22 cellular contexts compared by ENCODE assay signal in the genomic region with DNA sequence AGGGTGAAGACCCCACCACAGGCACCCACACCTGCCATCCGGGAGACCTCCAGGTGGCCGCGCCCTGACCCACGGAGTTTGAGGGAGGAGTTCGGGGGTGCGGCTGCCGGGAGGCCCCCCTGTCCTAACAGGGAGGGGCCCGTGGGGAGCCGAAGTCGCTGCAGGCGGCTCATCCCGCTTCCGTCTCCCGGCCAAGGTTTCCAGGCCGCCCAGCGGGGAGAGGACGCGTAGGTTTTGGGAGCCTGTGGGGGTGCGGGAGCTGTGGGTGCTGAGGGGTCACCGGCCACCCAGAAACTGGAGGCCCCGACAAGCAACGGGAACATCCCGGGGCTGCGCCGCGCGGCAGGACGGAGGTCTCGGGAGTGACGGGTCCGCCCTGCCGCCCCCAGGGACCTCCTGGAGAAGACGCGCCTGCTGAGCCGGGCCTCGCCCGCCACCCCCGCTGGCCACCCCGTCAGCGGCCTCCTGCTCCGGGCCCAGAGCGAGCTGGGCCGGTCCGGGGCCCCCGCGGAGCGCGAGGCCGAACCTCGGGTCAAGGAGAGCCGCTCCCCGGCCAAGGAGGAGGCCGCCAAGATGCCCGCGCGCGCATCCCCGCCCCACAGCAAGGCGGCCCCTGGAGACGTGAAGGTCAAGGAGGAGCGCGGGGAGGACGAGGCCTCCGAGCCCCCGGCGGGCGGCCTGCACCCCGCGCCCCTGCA. TPM values are rescaled to one million over a fixed set of nuclear protein-coding genes. Genes with fewer than 3 reads are reported as not detected.
DNase-seq lines count a peak whose midpoint lies in the region; ATAC-seq and TF ChIP-seq lines count a peak whose summit lies in the region.
"Had no signal": no experiment of that assay in that cellular context is flagged by ENCODE, and none has a peak within 500 bp of the region (broad histone marks: within the 10 kb centered on the region; RNA-seq: fewer than 3 reads in every experiment).

No MANE protein-coding gene starts in this region.

- intact Hi-C loops in stomach (cut with DNase I; ENCODE audit: low total_unique reads) = no loop called here

- H3K27ac ChIP-seq in HUES64 (ENCODE audit: low read depth, low read length) (no peak overlapping the region), gastroesophageal sphincter (peak overlapping the region; percentile 15 to 77 (median 68)), stomach (peak overlapping the region in 2 of 5 donors; percentile 47 to 49)
- H3K27ac ChIP-seq: HL-60, SJCRH30, WERI-Rb-1 had no signal

- peaks cover 11% of the 10 kb centered on the region for H3K36me3 ChIP-seq in HUES64 (ENCODE audit: insufficient read depth, low read length)
- H3K36me3 ChIP-seq in gastroesophageal sphincter = peaks cover 0 to 63% of the 10 kb centered on the region in 2 donors
- peaks cover 7 to 60% (median 56%) of the 10 kb centered on the region in 4 donors for H3K36me3 ChIP-seq in stomach

- TF ChIP-seq CTCF in gastroesophageal sphincter (IDR thresholded peaks at IDR 0.05) (no peak), stomach (IDR thresholded peaks at IDR 0.05) (no peak)

- WGBS in HUES64 = 2% methylated on average over 69 of the region's 69 CpGs
- WGBS in gastroesophageal sphincter (ENCODE audit: low coverage in 1 of 2), 2 donors = no CpG with 5 or more reads among the region's 69 CpGs
- 73 to 84% (median 78%) methylated on average over 26 to 69 of the region's 69 CpGs for WGBS in stomach, 5 donors

- TF ChIP-seq EP300 in gastroesophageal sphincter (IDR thresholded peaks at IDR 0.05) = no peak
- no peak for TF ChIP-seq EP300 in stomach (IDR thresholded peaks at IDR 0.05)

- H3K27me3 ChIP-seq in HUES64 (ENCODE audit: insufficient read depth, low read length) (peaks cover 63% of the 10 kb centered on the region), gastroesophageal sphincter (no peaks in the 10 kb centered on the region), stomach (no peaks in the 10 kb centered on the region)
- H3K27me3 ChIP-seq: SJCRH30 had no signal

- H3K9me3 ChIP-seq in HUES64 (ENCODE audit: insufficient read depth, low read depth, low read length) (no peaks in the 10 kb centered on the region), gastroesophageal sphincter (no peaks in the 10 kb centered on the region), stomach (no peaks in the 10 kb centered on the region)
- H3K9me3 ChIP-seq: SJCRH30 had no signal

- TF ChIP-seq POLR2A in gastroesophageal sphincter (IDR thresholded peaks at IDR 0.05) (no peak), stomach (IDR thresholded peaks at IDR 0.05) (no peak)

- H3K4me1 ChIP-seq in HUES64 (ENCODE audit: insufficient read depth, low read length) (0 out of 2 replicates have a peak, but pooled peaks cover 6% of the 10 kb centered on the region), gastroesophageal sphincter (peaks cover 0 to 35% (median 0%) of the 10 kb centered on the region in 3 donors), stomach (no peaks in the 10 kb centered on the region)
- H3K4me1 ChIP-seq: SJCRH30 had no signal

- no peak overlapping the region; the same call in 1 of the 2 replicates for H3K9ac ChIP-seq in HUES64 (ENCODE audit: low read depth, low read length)

- DNase-seq in left kidney (ENCODE audit: low read depth, low spot score) = peak; percentile 48
- no peak for DNase-seq in stomach
- DNase-seq in activated CD4-positive, CD25-positive, alpha-beta regulatory T cell treated with anti-CD3 and anti-CD28 coated beads, Interleukin-2, amount 50 U/mL, for 72 hours = no peak
- DNase-seq: activated CD4-positive, alpha-beta memory T cell treated with anti-CD3 and anti-CD28 coated beads for 36 hours; activated T-cell treated with anti-CD3 and anti-CD28 coated beads, Interleukin-2, amount 50 U/mL, for 24 hours; CD8-positive, alpha-beta memory T cell; DND-41; KBM-7; NCI-H2081; NCI-H524; SJCRH30; stimulated activated CD4-positive, alpha-beta T cell treated with anti-CD3 and anti-CD28 coated beads, Interleukin-1b, Interleukin-23, amount 100 ng/mL, for 48 hours; T-helper 17 cell; WERI-Rb-1 had no signal

- H3K4me3 ChIP-seq in HUES64 (ENCODE audit: low read length) = peak overlapping the region; percentile 51
- peak overlapping the region; percentile 20 to 48 for H3K4me3 ChIP-seq in gastroesophageal sphincter
- H3K4me3 ChIP-seq in stomach = peak overlapping the region; percentile 27 to 42 (median 32)
- H3K4me3 ChIP-seq: SJCRH30 had no signal

- ATAC-seq in gastroesophageal sphincter (no peak), HG03460 (IDR thresholded peaks at IDR 0.05; ENCODE audit: unreplicated experiment) (no peak), HG02759 (IDR thresholded peaks at IDR 0.05; ENCODE audit: unreplicated experiment) (no peak), GM21619 (IDR thresholded peaks at IDR 0.05; ENCODE audit: unreplicated experiment) (no peak)
- ATAC-seq: T-helper 17 cell had no signal

RNA-seq across cellular contexts. Expression of a gene that starts 27.7 kb away (rescaled TPM):
- polyA plus RNA-seq in HUES64 (2013, experiment 1 of 2) = not detected
- polyA plus RNA-seq in HUES64 (2013, experiment 2 of 2) = 0.63 TPM
- total RNA-seq in gastroesophageal sphincter (not detected), stomach (not detected)
- under 1 TPM in 1 of 3 donors, not detected in 2; 0.60 TPM for polyA plus RNA-seq in stomach
- total RNA-seq: activated CD4-positive, alpha-beta memory T cell treated with anti-CD3 and anti-CD28 coated beads for 36 hours; CD8-positive, alpha-beta memory T cell; frontal cortex; H4; SJCRH30; T-helper 17 cell had no signal
- polyA plus RNA-seq: CD8-positive, alpha-beta memory T cell had no signal

RNA-seq across cellular contexts. Expression of a gene that starts 35.8 kb away (rescaled TPM):
- 0.10 TPM for polyA plus RNA-seq in HUES64 (2013, experiment 1 of 2)
- polyA plus RNA-seq in HUES64 (2013, experiment 2 of 2) = 0.13 TPM
- total RNA-seq in gastroesophageal sphincter = 1 to 10 TPM in 3 of 4 donors, under 1 TPM in 1; 0.47 to 3.9 (median 3.3) TPM
- total RNA-seq in stomach = not detected
- polyA plus RNA-seq in stomach = under 1 TPM in 2 of 3 donors, not detected in 1; 0.19 to 0.78 TPM
- total RNA-seq: activated CD4-positive, alpha-beta memory T cell treated with anti-CD3 and anti-CD28 coated beads for 36 hours; CD8-positive, alpha-beta memory T cell; frontal cortex; H4; SJCRH30; T-helper 17 cell had no signal
- polyA plus RNA-seq: CD8-positive, alpha-beta memory T cell had no signal
